16 cellular contexts compared by ENCODE assay signal in genomic region chr1:29162476-29163138, GRCh38. TPM values are rescaled to one million over a fixed set of nuclear protein-coding genes. Genes with fewer than 3 reads are reported as not detected.
A peak's percentile ranks its signal among the peaks of the same experiment; 100 is the strongest.
DNase-seq lines count a peak whose midpoint lies in the region; ATAC-seq, FAIRE-seq and TF ChIP-seq lines count a peak whose summit lies in the region.
"Had no signal": no experiment of that assay in that cellular context is flagged by ENCODE, and none has a peak within 500 bp of the region (broad histone marks: within the 10 kb centered on the region; RNA-seq: fewer than 3 reads in every experiment).

No MANE protein-coding gene starts in this region.

- peaks cover 7% of the 10 kb centered on the region for H4K20me1 ChIP-seq in K562 (replicated peaks; ENCODE audit: control insufficient read depth, insufficient read depth, low read length)

- TF ChIP-seq RAD21 in K562 (CRISPR knock-in tag; conservative IDR thresholded peaks at IDR 0.05 in 1 of 2, IDR thresholded peaks at IDR 0.05 in 1 of 2), result no peak

- peak overlapping the region in 1 of 2 experiments; percentile 67; a peak in 2 of 4 replicates for H3K9ac ChIP-seq in K562 (ENCODE audit: insufficient read depth in 1 of 2, low read depth in 2 of 2, low read length in 2 of 2)
- peak overlapping the region; percentile 18 for H3K9ac ChIP-seq in iPS-15b (ENCODE audit: low read depth, low read length)

- H3K27me3 Mint-ChIP-seq in activated CD4-positive, alpha-beta T cell treated with anti-CD3 and anti-CD28 coated beads, Interleukin-2, amount 10 ng/mL, durations not matched to agents 7 days and 5 days, result no peaks in the 10 kb centered on the region

- no peak overlapping the region for H2AFZ ChIP-seq in K562 (ENCODE audit: low read depth, low read length)

- FAIRE-seq in K562 (lab: Jason Lieb, UNC), result no peak

- no peak for TF ChIP-seq CTCF in K562 (IDR thresholded peaks at IDR 0.05 in 2 of 3, conservative IDR thresholded peaks at IDR 0.05 in 1 of 3; ENCODE audit: insufficient read depth in 2 of 3, low read depth in 1 of 3, low read length in 3 of 3)
- TF ChIP-seq CTCF in thoracic aorta (IDR thresholded peaks at IDR 0.05), result no peak

- no peak overlapping the region for H3K4me3 Mint-ChIP-seq in activated CD4-positive, alpha-beta T cell treated with anti-CD3 and anti-CD28 coated beads, Interleukin-2, amount 10 ng/mL, durations not matched to agents 7 days and 5 days

- CTCF ChIA-PET in K562 (lab: Yijun Ruan, JAX; ENCODE audit: low intra/inter-chr PET ratio), result no interaction called here
- CTCF ChIA-PET in activated CD4-positive, alpha-beta T cell treated with anti-CD3 and anti-CD28 coated beads, Interleukin-2, amount 10 ng/mL, durations not matched to agents 7 days and 5 days (lab: Charles Lee), result no interaction called here

- intact Hi-C loops in K562 (cut with micrococcal nuclease), result no loop called here

- H3K9me3 Mint-ChIP-seq in activated CD4-positive, alpha-beta T cell treated with anti-CD3 and anti-CD28 coated beads, Interleukin-2, amount 10 ng/mL, durations not matched to agents 7 days and 5 days, result no peaks in the 10 kb centered on the region

- in situ Hi-C loops in K562 (cut with MboI), result no loop called here

- no peak for TF ChIP-seq EP300 in K562 (IDR thresholded peaks at IDR 0.05; ENCODE audit: low read length)

- no peaks in the 10 kb centered on the region for H3K27me3 ChIP-seq in K562 (ENCODE audit: control insufficient read depth in 2 of 2, insufficient read depth in 2 of 2, low read length in 2 of 2)
- H3K27me3 ChIP-seq in iPS-15b (ENCODE audit: control insufficient read depth, insufficient read depth, low read length), result no peaks in the 10 kb centered on the region
- no peaks in the 10 kb centered on the region for H3K27me3 ChIP-seq in thoracic aorta (replicated peaks; ENCODE audit: insufficient read depth)
- H3K27me3 ChIP-seq: body of pancreas had no signal

- 91% methylated on average over 9 of the region's 9 CpGs for WGBS in K562 (ENCODE audit: insufficient coverage, low coverage, missing lambda C conversion rate)

- H3K4me1 ChIP-seq in K562 (replicated peaks in 1 of 2; ENCODE audit: control insufficient read depth in 2 of 2, insufficient read depth in 2 of 2, low read length in 2 of 2) (peaks cover 10 to 13% of the 10 kb centered on the region in 2 experiments), iPS-15b (ENCODE audit: control insufficient read depth, insufficient read depth, low read length) (peaks cover 44% of the 10 kb centered on the region), thoracic aorta (ENCODE audit: control insufficient read depth in 1 of 2, low read depth in 2 of 2) (peaks cover 0 to 13% of the 10 kb centered on the region in 2 donors)

- no peak overlapping the region for H3K4me3 ChIP-seq in K562
- H3K4me3 ChIP-seq in iPS-15b (ENCODE audit: low read depth, low read length), result no peak overlapping the region
- H3K4me3 ChIP-seq in thoracic aorta, result no peak overlapping the region
- H3K4me3 ChIP-seq: body of pancreas had no signal

- H3K27ac Mint-ChIP-seq in activated CD4-positive, alpha-beta T cell treated with anti-CD3 and anti-CD28 coated beads, Interleukin-2, amount 10 ng/mL, durations not matched to agents 7 days and 5 days, result no peak overlapping the region

- no TSS peak for BruUV-seq in K562 (replicated peaks; lab: Mats Ljungman, UMichigan)

- peaks cover 51% of the 10 kb centered on the region for H3K4me1 Mint-ChIP-seq in activated CD4-positive, alpha-beta T cell treated with anti-CD3 and anti-CD28 coated beads, Interleukin-2, amount 10 ng/mL, durations not matched to agents 7 days and 5 days

- TF ChIP-seq POLR2A in K562 (conservative IDR thresholded peaks at IDR 0.05), result no peak

- peaks cover 98% of the 10 kb centered on the region for H3K36me3 ChIP-seq in K562 (ENCODE audit: control insufficient read depth, insufficient read depth, low read length)
- H3K36me3 ChIP-seq in iPS-15b (ENCODE audit: control insufficient read depth, insufficient read depth, low read length), result peaks cover 24% of the 10 kb centered on the region
- H3K36me3 ChIP-seq in thoracic aorta, result peaks cover 38% of the 10 kb centered on the region

- no peak overlapping the region for H3K4me2 ChIP-seq in K562 (ENCODE audit: insufficient read depth, low read length)

- H3K9me3 ChIP-seq in K562 (replicated peaks; ENCODE audit: control insufficient read depth, insufficient read depth, low read depth, low read length) (no peaks in the 10 kb centered on the region; the same call in 1 of the 2 replicates), iPS-15b (ENCODE audit: control insufficient read depth, insufficient read depth, low read length) (no peaks in the 10 kb centered on the region), thoracic aorta (no peaks in the 10 kb centered on the region)
- H3K9me3 ChIP-seq: body of pancreas had no signal

- POLR2A ChIA-PET in K562 (lab: Yijun Ruan, JAX), result interaction anchor here (0.8 to 14.0 kb wide), 3 partner anchors 9 to 34 kb away, joined by 3 to 129 read pairs (median 38); partner anchors contain the start of gene SRSF4
- POLR2A ChIA-PET in activated CD4-positive, alpha-beta T cell treated with anti-CD3 and anti-CD28 coated beads, Interleukin-2, amount 10 ng/mL, durations not matched to agents 7 days and 5 days (lab: Charles Lee), result no interaction called here

- ATAC-seq in K562 (peak; percentile 18; the same call in 1 of the 3 replicates), thoracic aorta (ENCODE audit: insufficient number of reproducible peaks, low FRiP score, low read depth) (no peak), GM21786 (IDR thresholded peaks at IDR 0.05; ENCODE audit: unreplicated experiment) (no peak)
- ATAC-seq: body of pancreas; stimulated activated naive CD8-positive, alpha-beta T cell treated with anti-CD3 and anti-CD28 coated beads, Interleukin-15, Interleukin-2, amounts not matched to agents 100 U/mL and 50 U/mL, for 24 hours had no signal

- peaks cover 83% of the 10 kb centered on the region for H3K79me2 ChIP-seq in K562 (ENCODE audit: control insufficient read depth, insufficient read depth, low read length)

- H3K27ac ChIP-seq in K562 (ENCODE audit: extremely low read depth, low read depth, low read length) (no peak overlapping the region; the same call in 2 of the 3 replicates), thoracic aorta (no peak overlapping the region)
- H3K27ac ChIP-seq: body of pancreas, RWPE1 had no signal

- DNase-seq in activated CD8-positive, alpha-beta memory T cell treated with anti-CD3 and anti-CD28 coated beads, Interleukin-2, amount 50 U/mL, for 48 hours, result peak; percentile 33
- no peak for DNase-seq in activated CD8-positive, alpha-beta memory T cell treated with anti-CD3 and anti-CD28 coated beads for 24 hours
- no peak for DNase-seq in K562 (ENCODE audit: extremely low read depth in 1 of 4, low spot score in 3 of 4)
- DNase-seq in thoracic aorta (ENCODE audit: low spot score), result peak; percentile 9
- no peak for DNase-seq in mesenteric fat pad (ENCODE audit: low spot score)
- no peak for DNase-seq in activated CD4-positive, alpha-beta T cell treated with anti-CD3 and anti-CD28 coated beads, Interleukin-2, amount 10 ng/mL, durations not matched to agents 7 days and 5 days
- DNase-seq: activated CD4-positive, alpha-beta T cell treated with anti-CD3 and anti-CD28 coated beads, Interleukin-2, amount 50 U/mL, for 48 hours; activated effector memory CD4-positive, alpha-beta T cell treated with anti-CD3 and anti-CD28 coated beads, Interleukin-2, amount 50 U/mL, for 16 hours; body of pancreas; foreskin melanocyte; NCI-H2107; NCI-H774; stimulated activated naive CD8-positive, alpha-beta T cell treated with anti-CD3 and anti-CD28 coated beads, Interleukin-15, Interleukin-2, amounts not matched to agents 100 U/mL and 50 U/mL, for 24 hours had no signal

- H3K9me1 ChIP-seq in K562 (ENCODE audit: control insufficient read depth, insufficient read depth, low read length), result no peaks in the 10 kb centered on the region

- peaks cover 53% of the 10 kb centered on the region for H3K36me3 Mint-ChIP-seq in activated CD4-positive, alpha-beta T cell treated with anti-CD3 and anti-CD28 coated beads, Interleukin-2, amount 10 ng/mL, durations not matched to agents 7 days and 5 days (ENCODE audit: low read depth)

RNA-seq across cellular contexts. Expression of gene SRSF4, which starts 19.1 kb away (rescaled TPM):
- 110 and 300 TPM in 2 replicates for total RNA-seq in K562 (2011; cell fraction: chromatin; rRNA removed; ENCODE audit: low replicate concordance)
- 71.2 and 83.3 TPM in 2 replicates for total RNA-seq in K562 (2011; cell fraction: nucleolus; rRNA removed)
- total RNA-seq in K562 (2011; cell fraction: nucleoplasm; rRNA removed), result 149 and 200 TPM in 2 replicates
- total RNA-seq in K562 (2014; rRNA removed), result 75.6 and 77.7 TPM in 2 replicates
- 68.4 and 70.8 TPM in 2 replicates for total RNA-seq in K562 (2014; rRNA removed; fragmentation: Illumina TruSeq; extraction: Trizol)
- 84.2 and 91.4 TPM in 2 replicates for total RNA-seq in K562 (2015; rRNA removed; fragmentation: Illumina TruSeq; extraction: Trizol)
- 93.1 and 93.2 TPM in 2 replicates for total RNA-seq in K562 (2021)
- polyA plus RNA-seq in K562 (2011; rRNA removed), result 69.6 and 82.0 TPM in 2 replicates
- polyA plus RNA-seq in K562 (2011; cell fraction: cytosol; rRNA removed), result 37.1 and 75.0 TPM in 2 replicates
- polyA plus RNA-seq in K562 (2011; cell fraction: nucleus; rRNA removed), result 90.7 and 117 TPM in 2 replicates
- polyA plus RNA-seq in K562 (2012), result 67.1 and 100 TPM in 2 replicates
- polyA plus RNA-seq in K562 (2014; fragmentation: Illumina TruSeq; extraction: Trizol), result 116 and 132 TPM in 2 replicates
- polyA plus RNA-seq in K562 (2014; fragmentation: Nextera tagmentation; extraction: Ambion mirVana), result 10 to 100 TPM; 15.9 to 18.4 TPM
- polyA plus RNA-seq in K562 (2014; rRNA removed), result 119 and 128 TPM in 2 replicates
- 82.9 and 102 TPM in 2 replicates for polyA minus RNA-seq in K562 (2011; rRNA and poly(A)+ RNA removed)
- 30.6 and 39.6 TPM in 2 replicates for polyA minus RNA-seq in K562 (2011; cell fraction: cytosol; rRNA and poly(A)+ RNA removed)
- polyA minus RNA-seq in K562 (2011; cell fraction: nucleus; rRNA and poly(A)+ RNA removed), result 32.4 and 56.8 TPM in 2 replicates
- 10 to 100 TPM; 52.5 to 96.4 TPM for total RNA-seq in thoracic aorta
- 103 TPM for total RNA-seq in mesenteric fat pad
- 100 to 1,000 TPM; 116 to 123 TPM for total RNA-seq in activated CD4-positive, alpha-beta T cell treated with anti-CD3 and anti-CD28 coated beads, Interleukin-2, amount 10 ng/mL, durations not matched to agents 7 days and 5 days

RNA-seq across cellular contexts. Expression of gene TMEM200B, which starts 38.9 kb away (rescaled TPM):
- 0.58 and 0.62 TPM in 2 replicates for total RNA-seq in K562 (2011; cell fraction: chromatin; rRNA removed; ENCODE audit: low replicate concordance)
- total RNA-seq in K562 (2011; cell fraction: nucleolus; rRNA removed), result 0.26 and 0.33 TPM in 2 replicates
- total RNA-seq in K562 (2011; cell fraction: nucleoplasm; rRNA removed), result 0.59 and 0.61 TPM in 2 replicates
- total RNA-seq in K562 (2014; rRNA removed) (not detected in 2 replicates), K562 (2014; rRNA removed; fragmentation: Illumina TruSeq; extraction: Trizol) (0.04 TPM in 1 of 2 replicates, not detected in the other), K562 (2015; rRNA removed; fragmentation: Illumina TruSeq; extraction: Trizol) (0.11 TPM in 1 of 2 replicates, not detected in the other), K562 (2021) (0.11 and 0.13 TPM in 2 replicates), thoracic aorta (10 to 100 TPM; 20.8 to 31.4 TPM), mesenteric fat pad (15.1 TPM)
- polyA plus RNA-seq in K562 (2011; rRNA removed) (0.07 and 0.08 TPM in 2 replicates), K562 (2014; fragmentation: Illumina TruSeq; extraction: Trizol) (0.06 and 0.10 TPM in 2 replicates), K562 (2014; fragmentation: Nextera tagmentation; extraction: Ambion mirVana) (under 1 TPM; 0.30 to 0.35 TPM), K562 (2014; rRNA removed) (0.09 and 0.13 TPM in 2 replicates)
- 0.04 and 0.09 TPM in 2 replicates for polyA plus RNA-seq in K562 (2011; cell fraction: cytosol; rRNA removed)
- polyA plus RNA-seq in K562 (2011; cell fraction: nucleus; rRNA removed), result 0.47 and 0.80 TPM in 2 replicates
- 0.10 and 0.13 TPM in 2 replicates for polyA plus RNA-seq in K562 (2012)
- 0.18 and 0.24 TPM in 2 replicates for polyA minus RNA-seq in K562 (2011; rRNA and poly(A)+ RNA removed)
- not detected in 2 replicates for polyA minus RNA-seq in K562 (2011; cell fraction: cytosol; rRNA and poly(A)+ RNA removed)
- 0.11 and 0.13 TPM in 2 replicates for polyA minus RNA-seq in K562 (2011; cell fraction: nucleus; rRNA and poly(A)+ RNA removed)
- not detected for total RNA-seq in activated CD4-positive, alpha-beta T cell treated with anti-CD3 and anti-CD28 coated beads, Interleukin-2, amount 10 ng/mL, durations not matched to agents 7 days and 5 days

Comparison
In these comparisons a context has a peak if more than half of its experiments do, and no peak if none do; other contexts are left out.
1. DNase-seq: peak in activated CD8-positive, alpha-beta memory T cell treated with anti-CD3 and anti-CD28 coated beads, Interleukin-2, amount 50 U/mL, for 48 hours (single experiment) and thoracic aorta (single experiment); none in activated CD8-positive, alpha-beta memory T cell treated with anti-CD3 and anti-CD28 coated beads for 24 hours (single experiment), K562 (0 of 4), mesenteric fat pad (single experiment) and activated CD4-positive, alpha-beta T cell treated with anti-CD3 and anti-CD28 coated beads, Interleukin-2, amount 10 ng/mL, durations not matched to agents 7 days and 5 days (single experiment).